Comparison of ENCODE assay signal across 2 cellular contexts in the genomic region with DNA sequence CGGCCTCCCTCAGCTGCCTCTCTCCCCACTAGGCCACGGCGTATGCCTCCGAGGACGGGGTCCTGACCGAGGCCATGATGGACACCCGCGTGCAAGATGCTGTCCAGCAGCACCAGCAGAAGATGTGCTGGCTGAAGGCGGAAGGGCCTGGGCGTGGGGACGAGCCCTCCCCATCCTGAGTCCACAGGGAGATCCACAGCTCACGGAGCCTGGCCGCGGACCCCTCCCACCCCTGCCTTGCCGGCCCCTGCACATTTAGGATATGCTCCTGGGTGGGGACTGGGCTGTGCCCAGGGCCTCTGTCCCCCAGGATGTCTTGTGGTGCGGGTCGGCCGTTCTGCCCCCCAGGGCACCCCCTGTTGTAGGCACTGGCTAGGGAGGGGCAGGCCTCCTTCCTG. TPM values are rescaled to one million over a fixed set of nuclear protein-coding genes. Genes with fewer than 3 reads are reported as not detected.
"Had no signal": no experiment of that assay in that cellular context is flagged by ENCODE, and none has a peak within 500 bp of the region (broad histone marks: within the 10 kb centered on the region; RNA-seq: fewer than 3 reads in every experiment).

No MANE protein-coding gene starts in this region.

RNA-seq across cellular contexts. Expression of gene TMEM240, which starts 6.5 kb away (rescaled TPM):
- total RNA-seq: mononuclear cell, myocyte had no signal
